In genomic region chr3:22474706-22475470, GRCh38 we compare ENCODE assay signal across 13 cellular contexts.
A peak's percentile ranks its signal among the peaks of the same experiment; 100 is the strongest.
DNase-seq lines count a peak whose midpoint lies in the region; FAIRE-seq and TF ChIP-seq lines count a peak whose summit lies in the region.
"Had no signal": no experiment of that assay in that cellular context is flagged by ENCODE, and none has a peak within 500 bp of the region (broad histone marks: within the 10 kb centered on the region; RNA-seq: fewer than 3 reads in every experiment).

No MANE protein-coding gene starts in this region.

- H3K4me3 Mint-ChIP-seq in chondrocyte (ENCODE audit: unreplicated experiment), result no peak overlapping the region
- H3K4me3 Mint-ChIP-seq: CD4-positive, alpha-beta memory T cell; dendritic cell treated with granulocyte-macrophage colony-stimulating factor and Interleukin-4, amounts not matched to agents 40 ng/mL and 50 ng/mL, for 4 days; immature natural killer cell had no signal

- H3K27me3 Mint-ChIP-seq in chondrocyte (ENCODE audit: low read depth), result peaks cover 4% of the 10 kb centered on the region
- H3K27me3 Mint-ChIP-seq: CD4-positive, alpha-beta memory T cell; dendritic cell treated with granulocyte-macrophage colony-stimulating factor and Interleukin-4, amounts not matched to agents 40 ng/mL and 50 ng/mL, for 4 days had no signal

- no peaks in the 10 kb centered on the region for H3K9me3 Mint-ChIP-seq in chondrocyte (ENCODE audit: low read depth)
- H3K9me3 Mint-ChIP-seq: dendritic cell treated with granulocyte-macrophage colony-stimulating factor and Interleukin-4, amounts not matched to agents 40 ng/mL and 50 ng/mL, for 4 days had no signal

- no peak for TF ChIP-seq POLR2A in H54 (IDR thresholded peaks at IDR 0.05; ENCODE audit: low read depth, low read length)

- peak; percentile 64 for FAIRE-seq in H54 (lab: Jason Lieb, UNC)
- FAIRE-seq: frontal cortex had no signal

- peak overlapping the region; percentile 75 for H3K27ac Mint-ChIP-seq in chondrocyte (ENCODE audit: unreplicated experiment)
- H3K27ac Mint-ChIP-seq: CD4-positive, alpha-beta memory T cell; dendritic cell treated with granulocyte-macrophage colony-stimulating factor and Interleukin-4, amounts not matched to agents 40 ng/mL and 50 ng/mL, for 4 days; immature natural killer cell had no signal

- DNase-seq in H54 (ENCODE audit: insufficient read length, low spot score), result no peak
- DNase-seq in OCI-M1 (lab: John Stamatoyannopoulos, UW), result peak; percentile 6
- DNase-seq in chondrocyte (ENCODE audit: low spot score), result no peak
- DNase-seq in skeletal muscle cell (ENCODE audit: low read depth), result peak; percentile 16
- DNase-seq in SIG-M5 (lab: John Stamatoyannopoulos, UW), result no peak
- no peak for DNase-seq in T1000 (lab: John Stamatoyannopoulos, UW)
- no peak for DNase-seq in NCI-H2081 treated with DMSO at 0.1 percent for 48 hours (lab: John Stamatoyannopoulos, UW)
- DNase-seq: CD4-positive, alpha-beta memory T cell; immature natural killer cell; NCI-H2171; retina had no signal

- no peak overlapping the region for H3K4me3 ChIP-seq in skeletal muscle cell (ENCODE audit: low read depth, low read length)

- peaks cover 28% of the 10 kb centered on the region for H3K4me1 Mint-ChIP-seq in chondrocyte (ENCODE audit: low read depth)
- H3K4me1 Mint-ChIP-seq: CD4-positive, alpha-beta memory T cell; immature natural killer cell had no signal

- no peak for TF ChIP-seq CTCF in chondrocyte (IDR thresholded peaks at IDR 0.05)

- H3K36me3 Mint-ChIP-seq in chondrocyte (ENCODE audit: low read depth), result no peaks in the 10 kb centered on the region
- H3K36me3 Mint-ChIP-seq: CD4-positive, alpha-beta memory T cell; immature natural killer cell had no signal

Comparison
In these comparisons a context has a peak if more than half of its experiments do, and no peak if none do; other contexts are left out.
1. DNase-seq: peak in OCI-M1 (single experiment) and skeletal muscle cell (single experiment); none in H54 (single experiment), chondrocyte (single experiment), SIG-M5 (single experiment), T1000 (single experiment) and NCI-H2081 treated with DMSO at 0.1 percent for 48 hours (single experiment).